In genomic region chr10:121104476-121105111, GRCh38 we compare ENCODE assay signal across 20 cellular contexts.
A peak's percentile ranks its signal among the peaks of the same experiment; 100 is the strongest.
DNase-seq lines count a peak whose midpoint lies in the region; ATAC-seq, FAIRE-seq and TF ChIP-seq lines count a peak whose summit lies in the region.
"Had no signal": no experiment of that assay in that cellular context is flagged by ENCODE, and none has a peak within 500 bp of the region (broad histone marks: within the 10 kb centered on the region; RNA-seq: fewer than 3 reads in every experiment).

No MANE protein-coding gene starts in this region.

- peak; percentile 59 for DNase-seq in DMS153 (lab: John Stamatoyannopoulos, UW)
- peak; percentile 96 for DNase-seq in NCI-H146 (lab: John Stamatoyannopoulos, UW)
- DNase-seq in bronchial epithelial cell (ENCODE audit: low read depth): peak; percentile 36
- peak; percentile 51 for DNase-seq in kidney tubule cell (ENCODE audit: low spot score)
- DNase-seq in activated CD4-positive, alpha-beta T cell treated with anti-CD3 and anti-CD28 coated beads for 4 hours: no peak
- DNase-seq in T-helper 1 cell: no peak
- DNase-seq: activated CD4-positive, alpha-beta T cell treated with anti-CD3 and anti-CD28 coated beads, Interleukin-2, amount 50 U/mL, for 48 hours; foreskin fibroblast; H7; hippocampal formation; Karpas-422; kidney; naive B cell; NCI-H2107; NK-92 treated with Interleukin-12 subunit alpha and Interleukin-12 subunit beta, amount 100 ng/mL, for 24 hours; Peyer's patch; sigmoid colon; testis had no signal

- no peak for FAIRE-seq in bronchial epithelial cell (lab: Jason Lieb, UNC)
- FAIRE-seq: kidney had no signal

- TF ChIP-seq CTCF in bronchial epithelial cell (IDR thresholded peaks at IDR 0.05; ENCODE audit: insufficient read depth, low read length, severe bottlenecking): no peak

- H3K36me3 ChIP-seq in bronchial epithelial cell (ENCODE audit: control insufficient read depth, insufficient read depth, low read length): no peaks in the 10 kb centered on the region
- H3K36me3 ChIP-seq: adrenal gland, Peyer's patch, sigmoid colon had no signal

- no peak for ATAC-seq in HG03442 (IDR thresholded peaks at IDR 0.05; ENCODE audit: unreplicated experiment)

- no peaks in the 10 kb centered on the region for H3K27me3 ChIP-seq in bronchial epithelial cell (ENCODE audit: control insufficient read depth, insufficient read depth, low read length)
- H3K27me3 ChIP-seq: adrenal gland, Peyer's patch, sigmoid colon, testis had no signal

- H3K4me3 ChIP-seq in bronchial epithelial cell (ENCODE audit: low read depth, low read length): no peak overlapping the region
- H3K4me3 ChIP-seq: adrenal gland, Peyer's patch, sigmoid colon, testis had no signal

Comparison
In these comparisons a context has a peak if more than half of its experiments do, and no peak if none do; other contexts are left out.
1. DNase-seq: peak in DMS153 (single experiment), NCI-H146 (single experiment), bronchial epithelial cell (single experiment) and kidney tubule cell (single experiment); none in activated CD4-positive, alpha-beta T cell treated with anti-CD3 and anti-CD28 coated beads for 4 hours (0 of 2) and T-helper 1 cell (0 of 5).